1 cellular context compared by ENCODE assay signal in genomic region chr14:91925727-91926121, GRCh38.
TF ChIP-seq lines count a peak whose summit lies in the region.

No MANE protein-coding gene starts in this region.

TF ChIP-seq in WTC11, 78 proteins besides CTCF, POLR2A, EP300 and RAD21 (continued from another document):
- TF ChIP-seq FOXP4 (CRISPR knock-in tag; IDR thresholded peaks at IDR 0.05) (no peak), NFATC4 (CRISPR knock-in tag; IDR thresholded peaks at IDR 0.05) (no peak), MAX (CRISPR knock-in tag; IDR thresholded peaks at IDR 0.05) (no peak), NFE2L1 (CRISPR knock-in tag; IDR thresholded peaks at IDR 0.05) (no peak), TEAD4 (CRISPR knock-in tag; IDR thresholded peaks at IDR 0.05) (no peak), ZNF232 (CRISPR knock-in tag; IDR thresholded peaks at IDR 0.05) (no peak), CREB1 (CRISPR knock-in tag; IDR thresholded peaks at IDR 0.05) (no peak), EMX1 (CRISPR knock-in tag; IDR thresholded peaks at IDR 0.05) (no peak), NFYB (CRISPR knock-in tag; conservative IDR thresholded peaks at IDR 0.05; ENCODE audit: low read depth) (no peak)
TF ChIP-seq in WTC11: peak in this region for 0.
